In genomic region chr11:129364143-129364654, GRCh38 we compare ENCODE assay signal across 9 cellular contexts. TPM values are rescaled to one million over a fixed set of nuclear protein-coding genes. Genes with fewer than 3 reads are reported as not detected.
DNase-seq lines count a peak whose midpoint lies in the region; ATAC-seq and TF ChIP-seq lines count a peak whose summit lies in the region.
"Had no signal": no experiment of that assay in that cellular context is flagged by ENCODE, and none has a peak within 500 bp of the region (broad histone marks: within the 10 kb centered on the region; RNA-seq: fewer than 3 reads in every experiment).

No MANE protein-coding gene starts in this region.

- H3K4me1 Mint-ChIP-seq in activated CD8-positive, alpha-beta memory T cell treated with anti-CD3 and anti-CD28 coated beads, Interleukin-2, amount 10 ng/mL, durations not matched to agents 7 days and 5 days: no peaks in the 10 kb centered on the region
- no peaks in the 10 kb centered on the region for H3K4me1 Mint-ChIP-seq in naive thymus-derived CD4-positive, alpha-beta T cell
- H3K4me1 Mint-ChIP-seq in stimulated activated effector memory CD8-positive, alpha-beta T cell treated with anti-CD3 and anti-CD28 coated beads, Interleukin-12 subunit alpha, Interleukin-12 subunit beta, amount 100 ng/mL, for 72 hours: no peaks in the 10 kb centered on the region

- H3K36me3 ChIP-seq in naive thymus-derived CD4-positive, alpha-beta T cell (ENCODE audit: control insufficient read depth in 2 of 3, insufficient read depth in 3 of 3, low read length in 3 of 3): no peaks in the 10 kb centered on the region

- peak; percentile 91 for DNase-seq in DMS 273 (lab: John Stamatoyannopoulos, UW; ENCODE audit: unreplicated experiment)
- DNase-seq in HL-60 (ENCODE audit: low read depth in 1 of 2, low spot score in 1 of 2): peak; percentile 52 to 81
- DNase-seq in NOMO-1 (lab: John Stamatoyannopoulos, UW; ENCODE audit: unreplicated experiment in 2 of 2): peak; percentile 59 to 83
- peak; percentile 85 for DNase-seq in activated CD8-positive, alpha-beta memory T cell treated with anti-CD3 and anti-CD28 coated beads, Interleukin-2, amount 10 ng/mL, durations not matched to agents 7 days and 5 days
- peak; percentile 59 for DNase-seq in epithelial cell of proximal tubule (ENCODE audit: low read depth)
- peak; percentile 47 to 80 (median 71) for DNase-seq in naive thymus-derived CD4-positive, alpha-beta T cell
- DNase-seq in stimulated activated effector memory CD8-positive, alpha-beta T cell treated with anti-CD3 and anti-CD28 coated beads, Interleukin-12 subunit alpha, Interleukin-12 subunit beta, amount 100 ng/mL, for 72 hours (ENCODE audit: low spot score in 2 of 2): peak; percentile 58 to 80

- CTCF ChIA-PET in activated CD8-positive, alpha-beta memory T cell treated with anti-CD3 and anti-CD28 coated beads, Interleukin-2, amount 10 ng/mL, durations not matched to agents 7 days and 5 days (lab: Charles Lee): interaction anchor here (0.6 to 2.1 kb wide), 7 partner anchors 8 to 387 kb away, joined by 3 to 12 read pairs (median 5); no protein-coding TSS in a partner anchor
- CTCF ChIA-PET in naive thymus-derived CD4-positive, alpha-beta T cell (lab: Charles Lee): interaction anchor here (0.6 to 3.2 kb wide), 8 partner anchors 8 to 390 kb away, joined by 3 to 17 read pairs (median 3); no protein-coding TSS in a partner anchor

- peak; percentile 100 for ATAC-seq in GM21367 (IDR thresholded peaks at IDR 0.05; ENCODE audit: unreplicated experiment)
- peak; percentile 100 for ATAC-seq in activated CD8-positive, alpha-beta memory T cell treated with anti-CD3 and anti-CD28 coated beads, Interleukin-2, amount 10 ng/mL, durations not matched to agents 7 days and 5 days
- peak; percentile 99 for ATAC-seq in naive thymus-derived CD4-positive, alpha-beta T cell
- peak; percentile 99 for ATAC-seq in stimulated activated effector memory CD8-positive, alpha-beta T cell treated with anti-CD3 and anti-CD28 coated beads, Interleukin-12 subunit alpha, Interleukin-12 subunit beta, amount 100 ng/mL, for 72 hours

- H3K4me3 Mint-ChIP-seq in activated CD8-positive, alpha-beta memory T cell treated with anti-CD3 and anti-CD28 coated beads, Interleukin-2, amount 10 ng/mL, durations not matched to agents 7 days and 5 days: no peak overlapping the region
- H3K4me3 Mint-ChIP-seq in naive thymus-derived CD4-positive, alpha-beta T cell: no peak overlapping the region
- no peak overlapping the region for H3K4me3 Mint-ChIP-seq in stimulated activated effector memory CD8-positive, alpha-beta T cell treated with anti-CD3 and anti-CD28 coated beads, Interleukin-12 subunit alpha, Interleukin-12 subunit beta, amount 100 ng/mL, for 72 hours

- TF ChIP-seq CTCF in HL-60 (IDR thresholded peaks at IDR 0.05; ENCODE audit: insufficient read depth, low read length): peak; percentile 100
- TF ChIP-seq CTCF in epithelial cell of proximal tubule (conservative IDR thresholded peaks at IDR 0.05; ENCODE audit: low read depth, low read length): peak; percentile 100

- intact Hi-C loops in naive thymus-derived CD4-positive, alpha-beta T cell (cut with micrococcal nuclease): loop anchor here (1.0 to 5.0 kb wide), 9 partner anchors 12 to 768 kb away; no protein-coding TSS in a partner anchor

- no peak overlapping the region for H3K27ac Mint-ChIP-seq in activated CD8-positive, alpha-beta memory T cell treated with anti-CD3 and anti-CD28 coated beads, Interleukin-2, amount 10 ng/mL, durations not matched to agents 7 days and 5 days
- H3K27ac Mint-ChIP-seq in naive thymus-derived CD4-positive, alpha-beta T cell: no peak overlapping the region
- H3K27ac Mint-ChIP-seq in stimulated activated effector memory CD8-positive, alpha-beta T cell treated with anti-CD3 and anti-CD28 coated beads, Interleukin-12 subunit alpha, Interleukin-12 subunit beta, amount 100 ng/mL, for 72 hours: no peak overlapping the region

- no peak overlapping the region for H3K27ac ChIP-seq in HL-60 (replicated peaks)
- no peak overlapping the region for H3K27ac ChIP-seq in naive thymus-derived CD4-positive, alpha-beta T cell (ENCODE audit: low read depth, low read length)

- no peaks in the 10 kb centered on the region for H3K9me3 ChIP-seq in naive thymus-derived CD4-positive, alpha-beta T cell (ENCODE audit: control insufficient read depth in 2 of 3, low read length in 3 of 3)

- H3K4me1 ChIP-seq in naive thymus-derived CD4-positive, alpha-beta T cell (ENCODE audit: control insufficient read depth in 2 of 2, insufficient read depth in 2 of 2, low read length in 2 of 2): peaks cover 0 to 4% of the 10 kb centered on the region in 2 donors

- peaks cover 50% of the 10 kb centered on the region for H3K27me3 Mint-ChIP-seq in activated CD8-positive, alpha-beta memory T cell treated with anti-CD3 and anti-CD28 coated beads, Interleukin-2, amount 10 ng/mL, durations not matched to agents 7 days and 5 days
- H3K27me3 Mint-ChIP-seq in naive thymus-derived CD4-positive, alpha-beta T cell: peaks cover 17 to 59% (median 56%) of the 10 kb centered on the region in 5 donors

- no peaks in the 10 kb centered on the region for H3K36me3 Mint-ChIP-seq in activated CD8-positive, alpha-beta memory T cell treated with anti-CD3 and anti-CD28 coated beads, Interleukin-2, amount 10 ng/mL, durations not matched to agents 7 days and 5 days
- H3K36me3 Mint-ChIP-seq in naive thymus-derived CD4-positive, alpha-beta T cell: peaks cover 0 to 6% (median 4%) of the 10 kb centered on the region in 5 donors
- no peaks in the 10 kb centered on the region for H3K36me3 Mint-ChIP-seq in stimulated activated effector memory CD8-positive, alpha-beta T cell treated with anti-CD3 and anti-CD28 coated beads, Interleukin-12 subunit alpha, Interleukin-12 subunit beta, amount 100 ng/mL, for 72 hours

- no peak overlapping the region for H3K4me3 ChIP-seq in HL-60 (replicated peaks; ENCODE audit: insufficient read depth, low read length)
- H3K4me3 ChIP-seq in epithelial cell of proximal tubule (ENCODE audit: low read depth, low read length): peak overlapping the region; percentile 47
- no peak overlapping the region for H3K4me3 ChIP-seq in naive thymus-derived CD4-positive, alpha-beta T cell (ENCODE audit: low read length)

- H3K27me3 ChIP-seq in HL-60 (ENCODE audit: insufficient read depth, poor library complexity, severe bottlenecking): peaks cover 21% of the 10 kb centered on the region
- peaks cover 0 to 3% of the 10 kb centered on the region in 2 donors for H3K27me3 ChIP-seq in naive thymus-derived CD4-positive, alpha-beta T cell (ENCODE audit: control insufficient read depth in 2 of 2, insufficient read depth in 2 of 2, low read length in 2 of 2)

- no peaks in the 10 kb centered on the region for H3K9me3 Mint-ChIP-seq in activated CD8-positive, alpha-beta memory T cell treated with anti-CD3 and anti-CD28 coated beads, Interleukin-2, amount 10 ng/mL, durations not matched to agents 7 days and 5 days (ENCODE audit: low read depth)
- peaks cover 0 to 21% (median 6%) of the 10 kb centered on the region in 11 donors for H3K9me3 Mint-ChIP-seq in naive thymus-derived CD4-positive, alpha-beta T cell
- no peaks in the 10 kb centered on the region for H3K9me3 Mint-ChIP-seq in stimulated activated effector memory CD8-positive, alpha-beta T cell treated with anti-CD3 and anti-CD28 coated beads, Interleukin-12 subunit alpha, Interleukin-12 subunit beta, amount 100 ng/mL, for 72 hours

- POLR2A ChIA-PET in naive thymus-derived CD4-positive, alpha-beta T cell (lab: Charles Lee): no interaction called here

RNA-seq across cellular contexts. Expression of gene BARX2, which starts 11.4 kb away (rescaled TPM):
- under 1 TPM in 1 of 2 experiments, not detected in 1; 0.23 TPM for total RNA-seq in activated CD8-positive, alpha-beta memory T cell treated with anti-CD3 and anti-CD28 coated beads, Interleukin-2, amount 10 ng/mL, durations not matched to agents 7 days and 5 days
- 0.22 and 0.40 TPM in 2 replicates for total RNA-seq in epithelial cell of proximal tubule
- total RNA-seq in naive thymus-derived CD4-positive, alpha-beta T cell: under 1 TPM in 1 of 5 experiments, not detected in 4; 0.44 TPM
- not detected for polyA plus RNA-seq in naive thymus-derived CD4-positive, alpha-beta T cell
- total RNA-seq: frontal cortex had no signal
